In the genomic region with DNA sequence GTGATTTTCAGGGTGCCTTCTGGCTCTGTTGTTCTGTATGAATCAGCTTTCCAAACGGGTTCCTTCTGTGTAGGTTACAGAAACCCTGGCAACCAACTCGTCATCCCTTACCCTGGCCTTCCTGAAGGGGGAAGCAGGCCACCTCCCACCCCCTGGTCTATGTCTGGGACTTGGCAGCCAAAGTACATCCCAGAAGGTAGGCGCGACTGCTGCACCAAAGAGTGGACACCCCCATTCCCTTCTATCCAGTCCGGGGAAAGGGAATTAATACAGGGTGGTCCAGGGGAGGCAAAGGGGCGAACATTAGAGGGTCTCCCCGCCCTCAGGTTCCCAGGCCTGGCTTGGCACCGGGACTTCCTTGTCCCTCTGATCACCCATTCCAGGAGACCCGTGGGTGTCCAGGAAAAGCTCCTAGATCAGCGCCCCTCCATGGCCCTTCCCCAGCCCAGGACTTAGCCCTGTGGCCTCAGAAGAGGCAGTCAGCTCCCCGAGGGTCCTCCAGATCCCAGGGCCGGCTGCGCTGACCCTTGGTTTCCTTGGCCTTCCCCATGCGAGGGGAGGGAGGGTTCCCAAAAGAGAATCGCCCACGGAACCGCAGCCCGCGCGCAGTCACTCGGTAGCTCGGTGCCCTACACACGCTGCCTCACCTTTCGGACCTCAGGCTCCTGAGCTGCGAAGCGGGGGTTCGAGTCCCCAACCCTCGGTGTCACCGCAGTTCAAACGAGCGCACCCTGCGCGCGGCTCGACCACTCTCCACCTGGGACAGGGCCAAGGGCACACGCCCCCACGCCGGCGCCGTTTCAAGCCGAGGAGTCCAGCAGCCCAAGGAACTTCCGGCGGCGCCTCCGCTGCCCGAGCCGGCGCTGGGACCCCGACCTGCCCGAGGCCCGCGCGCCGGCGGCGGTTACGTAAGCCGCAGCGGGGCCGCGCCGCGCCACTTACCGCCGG, we compare ENCODE assay signal across 8 cellular contexts. TPM values are rescaled to one million over a fixed set of nuclear protein-coding genes. Genes with fewer than 3 reads are reported as not detected.
DNase-seq lines count a peak whose midpoint lies in the region; ATAC-seq and TF ChIP-seq lines count a peak whose summit lies in the region.

A gene with protein sequence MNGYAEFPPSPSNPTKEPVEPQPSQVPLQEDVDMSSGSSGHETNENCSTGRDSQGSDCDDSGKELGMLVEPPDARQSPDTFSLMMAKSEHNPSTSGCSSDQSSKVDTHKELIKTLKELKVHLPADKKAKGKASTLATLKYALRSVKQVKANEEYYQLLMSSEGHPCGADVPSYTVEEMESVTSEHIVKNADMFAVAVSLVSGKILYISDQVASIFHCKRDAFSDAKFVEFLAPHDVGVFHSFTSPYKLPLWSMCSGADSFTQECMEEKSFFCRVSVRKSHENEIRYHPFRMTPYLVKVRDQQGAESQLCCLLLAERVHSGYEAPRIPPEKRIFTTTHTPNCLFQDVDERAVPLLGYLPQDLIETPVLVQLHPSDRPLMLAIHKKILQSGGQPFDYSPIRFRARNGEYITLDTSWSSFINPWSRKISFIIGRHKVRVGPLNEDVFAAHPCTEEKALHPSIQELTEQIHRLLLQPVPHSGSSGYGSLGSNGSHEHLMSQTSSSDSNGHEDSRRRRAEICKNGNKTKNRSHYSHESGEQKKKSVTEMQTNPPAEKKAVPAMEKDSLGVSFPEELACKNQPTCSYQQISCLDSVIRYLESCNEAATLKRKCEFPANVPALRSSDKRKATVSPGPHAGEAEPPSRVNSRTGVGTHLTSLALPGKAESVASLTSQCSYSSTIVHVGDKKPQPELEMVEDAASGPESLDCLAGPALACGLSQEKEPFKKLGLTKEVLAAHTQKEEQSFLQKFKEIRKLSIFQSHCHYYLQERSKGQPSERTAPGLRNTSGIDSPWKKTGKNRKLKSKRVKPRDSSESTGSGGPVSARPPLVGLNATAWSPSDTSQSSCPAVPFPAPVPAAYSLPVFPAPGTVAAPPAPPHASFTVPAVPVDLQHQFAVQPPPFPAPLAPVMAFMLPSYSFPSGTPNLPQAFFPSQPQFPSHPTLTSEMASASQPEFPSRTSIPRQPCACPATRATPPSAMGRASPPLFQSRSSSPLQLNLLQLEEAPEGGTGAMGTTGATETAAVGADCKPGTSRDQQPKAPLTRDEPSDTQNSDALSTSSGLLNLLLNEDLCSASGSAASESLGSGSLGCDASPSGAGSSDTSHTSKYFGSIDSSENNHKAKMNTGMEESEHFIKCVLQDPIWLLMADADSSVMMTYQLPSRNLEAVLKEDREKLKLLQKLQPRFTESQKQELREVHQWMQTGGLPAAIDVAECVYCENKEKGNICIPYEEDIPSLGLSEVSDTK (N-terminal part only) (minus strand): TSS at position 909 of the 948 bp plus-strand sequence. CDS start 10,674 bp downstream, outside the sequence.

- ATAC-seq in GM18861 (IDR thresholded peaks at IDR 0.05; ENCODE audit: unreplicated experiment) (peak; percentile 19), HG03066 (IDR thresholded peaks at IDR 0.05; ENCODE audit: low read depth, unreplicated experiment) (peak; percentile 29)

- DNase-seq in C1 segment of cervical spinal cord (lab: John Stamatoyannopoulos, UW) (peak in 9 of 14 donors; percentile 16 to 68 (median 54)), OCI-M1 (lab: John Stamatoyannopoulos, UW) (peak; percentile 34), glomerular endothelial cell (ENCODE audit: extremely low read depth, low read depth, low spot score) (peak; percentile 41), mesenteric fat pad (ENCODE audit: low spot score) (no peak)
- DNase-seq in activated naive CD4-positive, alpha-beta T cell treated with Interleukin-2 at 50 U/mL for 16 hours = peak; percentile 32

- H3K4me3 ChIP-seq in neutrophil (ENCODE audit: low read depth in 1 of 2, low read length in 1 of 2) = peak within 1 kb of the TSS; percentile 82 to 86

- H3K36me3 ChIP-seq in neutrophil = no peaks in the 10 kb centered on the region

- H3K9me3 ChIP-seq in neutrophil = no peaks in the 10 kb centered on the region

- peaks cover 31 to 37% of the 10 kb centered on the region in 2 experiments for H3K4me1 ChIP-seq in neutrophil (ENCODE audit: control insufficient read depth in 1 of 2, insufficient read depth in 1 of 2, low read depth in 1 of 2, low read length in 1 of 2)

- peaks cover 3% of the 10 kb centered on the region for H3K27me3 ChIP-seq in neutrophil

- peak within 1 kb of the TSS; percentile 78 for H3K27ac ChIP-seq in neutrophil

- TF ChIP-seq CTCF in neutrophil (IDR thresholded peaks at IDR 0.05) = no peak

RNA-seq across cellular contexts. Expression of the gene that starts here (rescaled TPM):
- total RNA-seq in glomerular endothelial cell (1.5 and 3.7 TPM in 2 replicates), mesenteric fat pad (9.9 TPM)
